ENCODE assay signal across 8 cellular contexts in genomic region chr14:106850913-106851825, GRCh38.
A peak's percentile ranks its signal among the peaks of the same experiment; 100 is the strongest.
DNase-seq lines count a peak whose midpoint lies in the region; ATAC-seq and TF ChIP-seq lines count a peak whose summit lies in the region.

No MANE protein-coding gene starts in this region.

- H3K27me3 ChIP-seq in spleen (replicated peaks in 1 of 7) (no peaks in the 10 kb centered on the region), smooth muscle cell (ENCODE audit: low read depth) (no peaks in the 10 kb centered on the region)

- peak; percentile 60 for ATAC-seq in GM21619 (IDR thresholded peaks at IDR 0.05; ENCODE audit: unreplicated experiment)
- ATAC-seq in HG03520 (IDR thresholded peaks at IDR 0.05; ENCODE audit: unreplicated experiment): peak; percentile 45

- H3K9ac ChIP-seq in smooth muscle cell (ENCODE audit: low read depth): no peak overlapping the region

- H3F3A ChIP-seq in smooth muscle cell (ENCODE audit: low read depth): no peaks in the 10 kb centered on the region

- H3K4me1 ChIP-seq in spleen (peaks cover 0 to 48% (median 28%) of the 10 kb centered on the region in 6 donors), smooth muscle cell (ENCODE audit: low read depth) (no peaks in the 10 kb centered on the region)

- H3K36me3 ChIP-seq in spleen: no peaks in the 10 kb centered on the region
- H3K36me3 ChIP-seq in smooth muscle cell (ENCODE audit: low read depth): no peaks in the 10 kb centered on the region

- intact Hi-C loops in spleen (cut with DNase I; ENCODE audit: low total_unique reads): no loop called here

- H3K4me2 ChIP-seq in smooth muscle cell: no peak overlapping the region

- WGBS in spleen, 5 donors: 56 to 73% (median 63%) methylated on average over 20 of the region's 20 CpGs
- WGBS in smooth muscle cell (ENCODE audit: low lambda C conversion rate): 81% methylated on average over 20 of the region's 20 CpGs

- no peak overlapping the region for H2AFZ ChIP-seq in smooth muscle cell (ENCODE audit: low read depth)

- TF ChIP-seq POLR2A in spleen (IDR thresholded peaks at IDR 0.05): peak in 1 of 3 donors; percentile 46

- H3K27ac ChIP-seq in spleen (peak overlapping the region; percentile 6 to 85 (median 64)), smooth muscle cell (ENCODE audit: low read depth) (no peak overlapping the region)

- no peaks in the 10 kb centered on the region for H4K20me1 ChIP-seq in smooth muscle cell (ENCODE audit: low read depth)

- H3K4me3 ChIP-seq in spleen (peak overlapping the region in 7 of 8 donors; percentile 20 to 72 (median 33)), smooth muscle cell (no peak overlapping the region)

- TF ChIP-seq CTCF in spleen (IDR thresholded peaks at IDR 0.05 in 8 of 11, conservative IDR thresholded peaks at IDR 0.05 in 3 of 11) (no peak), smooth muscle cell (IDR thresholded peaks at IDR 0.05; ENCODE audit: borderline replicate concordance, insufficient read depth, poor library complexity, severe bottlenecking) (no peak)

- H3K79me2 ChIP-seq in smooth muscle cell (ENCODE audit: low read depth): no peaks in the 10 kb centered on the region

- DNase-seq in NCI-H748 (lab: John Stamatoyannopoulos, UW; ENCODE audit: unreplicated experiment) (peak; percentile 57), NCI-H748 treated with DMSO at 0.1 percent for 48 hours (lab: John Stamatoyannopoulos, UW) (no peak), spleen (peak; percentile 83), activated gamma-delta T cell treated with Interleukin-2 at 50 U/mL for 16 hours (no peak), smooth muscle cell (lab: John Stamatoyannopoulos, UW; ENCODE audit: unreplicated experiment) (no peak)
- DNase-seq in stimulated activated CD4-positive, alpha-beta T cell treated with anti-CD3 and anti-CD28 coated beads, Interleukin-4, amount 100 ng/mL, for 1 hour: no peak

- no peaks in the 10 kb centered on the region for H3K9me3 ChIP-seq in spleen
- no peaks in the 10 kb centered on the region for H3K9me3 ChIP-seq in smooth muscle cell (replicated peaks; ENCODE audit: low read depth)

Comparison
In these comparisons a context has a peak if more than half of its experiments do, and no peak if none do; other contexts are left out.
1. DNase-seq: peak in NCI-H748 (single experiment) and spleen (single experiment); none in NCI-H748 treated with DMSO at 0.1 percent for 48 hours (single experiment), activated gamma-delta T cell treated with Interleukin-2 at 50 U/mL for 16 hours (single experiment), smooth muscle cell (single experiment) and stimulated activated CD4-positive, alpha-beta T cell treated with anti-CD3 and anti-CD28 coated beads, Interleukin-4, amount 100 ng/mL, for 1 hour (single experiment).